12 cellular contexts compared by ENCODE assay signal in the genomic region with DNA sequence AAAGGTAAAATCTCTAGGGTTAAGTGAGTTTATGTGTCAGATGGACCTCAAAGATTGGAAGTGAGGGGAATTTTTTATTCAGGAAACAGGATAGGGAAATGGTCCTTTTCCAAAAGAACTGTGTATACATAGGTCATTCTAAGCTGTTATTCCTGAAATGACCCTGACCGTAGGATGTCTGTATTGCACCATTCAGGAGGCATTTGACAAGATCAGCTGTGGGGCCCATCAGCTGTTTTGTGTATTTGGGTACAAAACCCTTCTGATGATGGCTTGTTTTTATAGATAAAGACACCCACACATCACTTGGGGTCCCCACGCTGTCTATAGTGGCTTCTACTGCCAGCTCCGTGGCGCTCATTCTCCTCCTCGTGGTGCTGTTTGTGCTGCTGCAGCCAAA.
"Had no signal": no experiment of that assay in that cellular context is flagged by ENCODE, and none has a peak within 500 bp of the region (broad histone marks: within the 10 kb centered on the region; RNA-seq: fewer than 3 reads in every experiment).

No MANE protein-coding gene starts in this region.

- DNase-seq: activated CD4-positive, CD25-positive, alpha-beta regulatory T cell treated with anti-CD3 and anti-CD28 coated beads, Interleukin-2, amount 50 U/mL, for 72 hours; activated gamma-delta T cell; effector CD4-positive, alpha-beta T cell; heart left ventricle; left lung; mesenchymal stem cell; ovary; stimulated activated CD4-positive, alpha-beta T cell treated with anti-CD3 and anti-CD28 coated beads, Interleukin-15, amount 100 ng/mL, for 24 hours; stimulated activated CD4-positive, alpha-beta T cell treated with anti-CD3 and anti-CD28 coated beads, Interleukin-4, amount 100 ng/mL, for 24 hours had no signal

- H3K4me3 ChIP-seq: coronary artery, heart left ventricle, left lung, ovary, tibial nerve had no signal

- H3K9me3 ChIP-seq: heart left ventricle, left lung, ovary, tibial nerve had no signal

- ATAC-seq: heart left ventricle, SK-N-SH treated with all-trans-retinoic acid at 6 μM for 48 hours had no signal

- H3K27ac ChIP-seq: ovary, tibial nerve had no signal

- H3K36me3 ChIP-seq: ovary had no signal
